ENCODE assay signal across 8 cellular contexts in genomic region chr13:36820222-36820621, GRCh38. TPM values are rescaled to one million over a fixed set of nuclear protein-coding genes. Genes with fewer than 3 reads are reported as not detected.
DNase-seq lines count a peak whose midpoint lies in the region; ATAC-seq and TF ChIP-seq lines count a peak whose summit lies in the region.

No MANE protein-coding gene starts in this region.

- TF ChIP-seq CTCF in RWPE1 (conservative IDR thresholded peaks at IDR 0.05; ENCODE audit: low read depth) (no peak), mucosa of descending colon (IDR thresholded peaks at IDR 0.05) (no peak)

- intact Hi-C loops in mucosa of descending colon (cut with DNase I, micrococcal nuclease), result no loop called here

- CTCF ChIA-PET in RWPE1 (lab: Yijun Ruan, JAX), result interaction anchor here (1.2 kb wide), 1 partner anchor 473 kb away, joined by 3 read pairs; no protein-coding TSS in a partner anchor

- POLR2A ChIA-PET in activated naive CD8-positive, alpha-beta T cell treated with anti-CD3 and anti-CD28 coated beads, Interleukin-2, amount 10 ng/mL, durations not matched to agents 7 days and 5 days (lab: Charles Lee), result interaction anchor here (0.6 to 0.8 kb wide), 3 partner anchors 9 to 191 kb away, joined by 3 to 4 read pairs (median 3); no protein-coding TSS in a partner anchor
- POLR2A ChIA-PET in RWPE1 (lab: Yijun Ruan, JAX; ENCODE audit: low non-redundant PET), result no interaction called here

- peak overlapping the region; percentile 74 for H3K9ac ChIP-seq in mucosa of stomach (ENCODE audit: low read length)

- H3K4me3 ChIP-seq in mucosa of stomach (ENCODE audit: low read length) (peak overlapping the region; percentile 65), mucosa of descending colon (no peak overlapping the region)

- peak overlapping the region; percentile 95 for H3K27ac Mint-ChIP-seq in activated naive CD8-positive, alpha-beta T cell treated with anti-CD3 and anti-CD28 coated beads, Interleukin-2, amount 10 ng/mL, durations not matched to agents 7 days and 5 days

- peak; percentile 58 for ATAC-seq in GM19395 (IDR thresholded peaks at IDR 0.05; ENCODE audit: unreplicated experiment)
- ATAC-seq in HG03442 (IDR thresholded peaks at IDR 0.05; ENCODE audit: unreplicated experiment), result peak; percentile 40
- ATAC-seq in activated naive CD8-positive, alpha-beta T cell treated with anti-CD3 and anti-CD28 coated beads, Interleukin-2, amount 10 ng/mL, durations not matched to agents 7 days and 5 days (ENCODE audit: low read depth), result no peak
- no peak for ATAC-seq in mucosa of descending colon

- H3K36me3 ChIP-seq in mucosa of stomach (ENCODE audit: control insufficient read depth, insufficient read depth, low read length) (no peaks in the 10 kb centered on the region), mucosa of descending colon (ENCODE audit: low read depth) (no peaks in the 10 kb centered on the region)

- H3K36me3 Mint-ChIP-seq in activated naive CD8-positive, alpha-beta T cell treated with anti-CD3 and anti-CD28 coated beads, Interleukin-2, amount 10 ng/mL, durations not matched to agents 7 days and 5 days, result peaks cover 9% of the 10 kb centered on the region

- H3K4me1 Mint-ChIP-seq in activated naive CD8-positive, alpha-beta T cell treated with anti-CD3 and anti-CD28 coated beads, Interleukin-2, amount 10 ng/mL, durations not matched to agents 7 days and 5 days, result peaks cover 41% of the 10 kb centered on the region

- H3K9me3 Mint-ChIP-seq in activated naive CD8-positive, alpha-beta T cell treated with anti-CD3 and anti-CD28 coated beads, Interleukin-2, amount 10 ng/mL, durations not matched to agents 7 days and 5 days, result no peaks in the 10 kb centered on the region

- no peak overlapping the region for H3K27ac ChIP-seq in RWPE1

- peaks cover 7% of the 10 kb centered on the region for H3K4me1 ChIP-seq in mucosa of stomach (ENCODE audit: control insufficient read depth, insufficient read depth, low read length)
- peaks cover 8% of the 10 kb centered on the region for H3K4me1 ChIP-seq in mucosa of descending colon (ENCODE audit: low read depth)

- DNase-seq in CD1c-positive myeloid dendritic cell (ENCODE audit: extremely low spot score), result peak; percentile 29
- DNase-seq in activated naive CD8-positive, alpha-beta T cell treated with anti-CD3 and anti-CD28 coated beads, Interleukin-2, amount 10 ng/mL, durations not matched to agents 7 days and 5 days, result no peak
- no peak for DNase-seq in RWPE1 (ENCODE audit: low spot score)
- DNase-seq in COR-L47 (lab: John Stamatoyannopoulos, UW), result no peak
- DNase-seq in mucosa of descending colon, result no peak

- no peaks in the 10 kb centered on the region for H3K9me3 ChIP-seq in mucosa of stomach (ENCODE audit: control insufficient read depth, low read length)
- H3K9me3 ChIP-seq in mucosa of descending colon, result no peaks in the 10 kb centered on the region

- H3K27me3 Mint-ChIP-seq in activated naive CD8-positive, alpha-beta T cell treated with anti-CD3 and anti-CD28 coated beads, Interleukin-2, amount 10 ng/mL, durations not matched to agents 7 days and 5 days, result no peaks in the 10 kb centered on the region

- H3K4me3 Mint-ChIP-seq in activated naive CD8-positive, alpha-beta T cell treated with anti-CD3 and anti-CD28 coated beads, Interleukin-2, amount 10 ng/mL, durations not matched to agents 7 days and 5 days, result peak overlapping the region; percentile 88

- no peaks in the 10 kb centered on the region for H3K27me3 ChIP-seq in mucosa of stomach (ENCODE audit: control insufficient read depth, insufficient read depth, low read length)

RNA-seq across cellular contexts. Expression of gene RFXAP, which starts 1.2 kb away (rescaled TPM):
- 10 to 100 TPM; 16.5 to 17.6 TPM for total RNA-seq in activated naive CD8-positive, alpha-beta T cell treated with anti-CD3 and anti-CD28 coated beads, Interleukin-2, amount 10 ng/mL, durations not matched to agents 7 days and 5 days
- 1 to 10 TPM; 5.0 to 6.3 (median 5.9) TPM for total RNA-seq in mucosa of descending colon

Comparison
In these comparisons a context has a peak if more than half of its experiments do, and no peak if none do; other contexts are left out.
1. ATAC-seq: peak in GM19395 (single experiment) and HG03442 (single experiment); none in activated naive CD8-positive, alpha-beta T cell treated with anti-CD3 and anti-CD28 coated beads, Interleukin-2, amount 10 ng/mL, durations not matched to agents 7 days and 5 days (single experiment) and mucosa of descending colon (single experiment).